Comparison of ENCODE assay signal across 24 cellular contexts in the genomic region with DNA sequence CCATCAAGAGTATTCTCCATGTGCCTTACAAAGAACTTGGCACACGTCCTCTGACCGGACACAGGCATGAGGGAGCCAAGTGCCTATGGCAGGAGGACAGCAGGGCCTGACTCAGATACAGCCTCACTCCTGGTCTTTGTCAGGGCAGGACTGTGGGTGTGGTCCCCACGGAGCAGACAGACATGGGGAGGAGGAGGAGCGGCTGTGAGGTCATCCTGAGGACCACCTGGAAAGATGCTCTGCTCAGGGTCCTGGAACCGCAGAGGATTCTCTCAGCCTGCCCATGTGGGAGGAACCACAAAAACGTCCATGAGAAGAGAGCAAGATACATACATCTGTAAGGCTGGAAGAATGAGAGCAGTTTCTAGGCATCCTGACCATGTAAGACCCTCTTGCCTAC.
"Had no signal": no experiment of that assay in that cellular context is flagged by ENCODE, and none has a peak within 500 bp of the region (broad histone marks: within the 10 kb centered on the region; RNA-seq: fewer than 3 reads in every experiment).

No MANE protein-coding gene starts in this region.

- H3K4me1 Mint-ChIP-seq: activated B cell treated with CpG ODN at 0.5 μM for 24 hours; activated CD4-positive, alpha-beta memory T cell treated with anti-CD3 and anti-CD28 coated beads, Interleukin-2, amount 10 ng/mL, durations not matched to agents 7 days and 5 days; activated CD4-positive, alpha-beta T cell treated with anti-CD3 and anti-CD28 coated beads for 36 hours; activated naive CD8-positive, alpha-beta T cell treated with anti-CD3 and anti-CD28 coated beads for 36 hours; T-cell had no signal

- DNase-seq: activated B cell treated with CpG ODN at 0.5 μM for 24 hours; activated CD4-positive, alpha-beta memory T cell treated with anti-CD3 and anti-CD28 coated beads, Interleukin-2, amount 10 ng/mL, durations not matched to agents 7 days and 5 days; activated CD4-positive, alpha-beta T cell treated with anti-CD3 and anti-CD28 coated beads for 36 hours; activated CD4-positive, alpha-beta T cell treated with anti-CD3 and anti-CD28 coated beads, Interleukin-2, amount 50 U/mL, for 1 hour; activated CD8-positive, alpha-beta memory T cell treated with anti-CD3 and anti-CD28 coated beads, Interleukin-2, amount 50 U/mL, for 48 hours; activated naive CD4-positive, alpha-beta T cell treated with Interleukin-2 at 50 U/mL for 16 hours; activated naive CD8-positive, alpha-beta T cell treated with anti-CD3 and anti-CD28 coated beads for 36 hours; activated T-cell treated with anti-CD3 and anti-CD28 coated beads, Interleukin-2, amount 50 U/mL, for 1 hour; anterior cingulate cortex; caudate nucleus; Kasumi-1; KBM-7; NCI-H1048; NCI-H1930; NCI-H2171; NCI-H2227 treated with DMSO at 0.1 percent for 48 hours; NCI-H526; NCI-H82; T-cell; T-helper 2 cell; T1000 had no signal

- H3K27ac Mint-ChIP-seq: activated B cell treated with CpG ODN at 0.5 μM for 24 hours; activated CD4-positive, alpha-beta memory T cell treated with anti-CD3 and anti-CD28 coated beads, Interleukin-2, amount 10 ng/mL, durations not matched to agents 7 days and 5 days; activated CD4-positive, alpha-beta T cell treated with anti-CD3 and anti-CD28 coated beads for 36 hours; activated naive CD8-positive, alpha-beta T cell treated with anti-CD3 and anti-CD28 coated beads for 36 hours; T-cell had no signal

- H3K36me3 Mint-ChIP-seq: activated naive CD8-positive, alpha-beta T cell treated with anti-CD3 and anti-CD28 coated beads for 36 hours; T-cell had no signal

- H3K4me3 ChIP-seq: SK-N-MC had no signal

- H3K9me3 Mint-ChIP-seq: activated B cell treated with CpG ODN at 0.5 μM for 24 hours; activated CD4-positive, alpha-beta memory T cell treated with anti-CD3 and anti-CD28 coated beads, Interleukin-2, amount 10 ng/mL, durations not matched to agents 7 days and 5 days; activated naive CD8-positive, alpha-beta T cell treated with anti-CD3 and anti-CD28 coated beads for 36 hours; T-cell had no signal

- H3K4me3 Mint-ChIP-seq: activated B cell treated with CpG ODN at 0.5 μM for 24 hours; activated CD4-positive, alpha-beta memory T cell treated with anti-CD3 and anti-CD28 coated beads, Interleukin-2, amount 10 ng/mL, durations not matched to agents 7 days and 5 days; activated CD4-positive, alpha-beta T cell treated with anti-CD3 and anti-CD28 coated beads for 36 hours; activated naive CD8-positive, alpha-beta T cell treated with anti-CD3 and anti-CD28 coated beads for 36 hours; T-cell had no signal

- FAIRE-seq: TTC549 had no signal

- H3K27me3 Mint-ChIP-seq: activated B cell treated with CpG ODN at 0.5 μM for 24 hours; activated CD4-positive, alpha-beta memory T cell treated with anti-CD3 and anti-CD28 coated beads, Interleukin-2, amount 10 ng/mL, durations not matched to agents 7 days and 5 days had no signal

- H3K27ac ChIP-seq: SK-N-MC had no signal

- ATAC-seq: activated CD4-positive, alpha-beta T cell treated with anti-CD3 and anti-CD28 coated beads for 36 hours; Right ventricle myocardium inferior; T-cell had no signal
